1 cellular context compared by ENCODE assay signal in genomic region chr20:2742934-2743559, GRCh38.
TF ChIP-seq lines count a peak whose summit lies in the region.

No MANE protein-coding gene starts in this region.

TF ChIP-seq in HepG2, 621 proteins besides CTCF, POLR2A, EP300 and RAD21 (continued from another document and continues in another):
- TF ChIP-seq AKAP8 (CRISPR knock-in tag; IDR thresholded peaks at IDR 0.05) (no peak), SSRP1 (CRISPR knock-in tag; IDR thresholded peaks at IDR 0.05) (no peak), ZBTB20 (CRISPR knock-in tag; IDR thresholded peaks at IDR 0.05; ENCODE audit: borderline replicate concordance, low read depth) (no peak), IKZF5 (CRISPR knock-in tag; IDR thresholded peaks at IDR 0.05) (no peak), ZNF549 (CRISPR knock-in tag; IDR thresholded peaks at IDR 0.05) (no peak), TARDBP (CRISPR knock-in tag; IDR thresholded peaks at IDR 0.05) (no peak), ZNF619 (CRISPR knock-in tag; IDR thresholded peaks at IDR 0.05) (no peak), NFE2L1 (CRISPR knock-in tag; IDR thresholded peaks at IDR 0.05; ENCODE audit: borderline replicate concordance) (no peak), ZNF33A (CRISPR knock-in tag; IDR thresholded peaks at IDR 0.05; ENCODE audit: borderline replicate concordance) (no peak), ASH2L (IDR thresholded peaks at IDR 0.05; ENCODE audit: insufficient read length, low read depth, low read length) (no peak), ZNF75D (CRISPR knock-in tag; IDR thresholded peaks at IDR 0.05; ENCODE audit: borderline replicate concordance) (no peak), CSRNP1 (CRISPR knock-in tag; IDR thresholded peaks at IDR 0.05) (no peak), NR2C2 (CRISPR knock-in tag; IDR thresholded peaks at IDR 0.05; ENCODE audit: borderline replicate concordance) (no peak), TCF7L2 (IDR thresholded peaks at IDR 0.05; ENCODE audit: low read depth, low read length) (no peak), ZHX1 (CRISPR knock-in tag; IDR thresholded peaks at IDR 0.05; ENCODE audit: low read depth) (no peak), RBAK (CRISPR knock-in tag; IDR thresholded peaks at IDR 0.05) (no peak), POGK (CRISPR knock-in tag; conservative IDR thresholded peaks at IDR 0.05) (no peak), ZBTB25 (CRISPR knock-in tag; IDR thresholded peaks at IDR 0.05) (no peak), ZBTB3 (CRISPR knock-in tag; IDR thresholded peaks at IDR 0.05; ENCODE audit: borderline replicate concordance, low read depth) (no peak), KLF16 (CRISPR knock-in tag; IDR thresholded peaks at IDR 0.05) (peak in 1 of 2 experiments; percentile 59; a peak in 1 of 4 replicates), SOX6 (IDR thresholded peaks at IDR 0.05) (no peak), SOX6 (CRISPR knock-in tag; IDR thresholded peaks at IDR 0.05) (no peak), NFE2L2 (IDR thresholded peaks at IDR 0.05; ENCODE audit: low read length) (no peak), ZNF83 (CRISPR knock-in tag; IDR thresholded peaks at IDR 0.05; ENCODE audit: borderline replicate concordance) (no peak), DPF2 (CRISPR knock-in tag; IDR thresholded peaks at IDR 0.05; ENCODE audit: borderline replicate concordance, low read depth) (no peak), ELF3 (CRISPR knock-in tag; IDR thresholded peaks at IDR 0.05) (0 out of 2 replicates have a peak, but pooled peaks have one; percentile 16), NFYC (CRISPR knock-in tag; IDR thresholded peaks at IDR 0.05) (no peak), ZNF276 (CRISPR knock-in tag; IDR thresholded peaks at IDR 0.05; ENCODE audit: low read depth) (0 out of 2 replicates have a peak, but pooled peaks have one; percentile 61), ELF4 (CRISPR knock-in tag; IDR thresholded peaks at IDR 0.05; ENCODE audit: borderline replicate concordance) (no peak), ZNF264 (CRISPR knock-in tag; IDR thresholded peaks at IDR 0.05) (no peak), TBP (CRISPR knock-in tag; IDR thresholded peaks at IDR 0.05) (no peak), ZNF234 (CRISPR knock-in tag; conservative IDR thresholded peaks at IDR 0.05) (no peak), ZNF720 (CRISPR knock-in tag; IDR thresholded peaks at IDR 0.05) (no peak), MIER3 (CRISPR knock-in tag; IDR thresholded peaks at IDR 0.05; ENCODE audit: borderline replicate concordance) (no peak), SOX13 (IDR thresholded peaks at IDR 0.05) (no peak), SOX13 (CRISPR knock-in tag; conservative IDR thresholded peaks at IDR 0.05 in 1 of 2, IDR thresholded peaks at IDR 0.05 in 1 of 2) (0 out of 4 replicates have a peak, but pooled peaks of 1 of the 2 experiments have one; percentile 5), ELF1 (CRISPR knock-in tag; IDR thresholded peaks at IDR 0.05) (peak; percentile 32; the same call in 1 of the 2 replicates), ZNF512 (CRISPR knock-in tag; IDR thresholded peaks at IDR 0.05) (no peak), ZNF501 (CRISPR knock-in tag; IDR thresholded peaks at IDR 0.05) (peak; percentile 76), HDAC2 (CRISPR knock-in tag; IDR thresholded peaks at IDR 0.05) (no peak), ZNF598 (CRISPR knock-in tag; IDR thresholded peaks at IDR 0.05; ENCODE audit: borderline replicate concordance) (no peak), HOXA9 (CRISPR knock-in tag; IDR thresholded peaks at IDR 0.05; ENCODE audit: borderline replicate concordance) (0 out of 2 replicates have a peak, but pooled peaks have one; percentile 30), NFKBIZ (CRISPR knock-in tag; IDR thresholded peaks at IDR 0.05) (no peak)
- TF ChIP-seq, protein P1, sequence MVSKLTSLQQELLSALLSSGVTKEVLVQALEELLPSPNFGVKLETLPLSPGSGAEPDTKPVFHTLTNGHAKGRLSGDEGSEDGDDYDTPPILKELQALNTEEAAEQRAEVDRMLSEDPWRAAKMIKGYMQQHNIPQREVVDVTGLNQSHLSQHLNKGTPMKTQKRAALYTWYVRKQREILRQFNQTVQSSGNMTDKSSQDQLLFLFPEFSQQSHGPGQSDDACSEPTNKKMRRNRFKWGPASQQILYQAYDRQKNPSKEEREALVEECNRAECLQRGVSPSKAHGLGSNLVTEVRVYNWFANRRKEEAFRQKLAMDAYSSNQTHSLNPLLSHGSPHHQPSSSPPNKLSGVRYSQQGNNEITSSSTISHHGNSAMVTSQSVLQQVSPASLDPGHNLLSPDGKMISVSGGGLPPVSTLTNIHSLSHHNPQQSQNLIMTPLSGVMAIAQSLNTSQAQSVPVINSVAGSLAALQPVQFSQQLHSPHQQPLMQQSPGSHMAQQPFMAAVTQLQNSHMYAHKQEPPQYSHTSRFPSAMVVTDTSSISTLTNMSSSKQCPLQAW (CRISPR knock-in tag; IDR thresholded peaks at IDR 0.05), result peak; percentile 77
- TF ChIP-seq, protein P2, sequence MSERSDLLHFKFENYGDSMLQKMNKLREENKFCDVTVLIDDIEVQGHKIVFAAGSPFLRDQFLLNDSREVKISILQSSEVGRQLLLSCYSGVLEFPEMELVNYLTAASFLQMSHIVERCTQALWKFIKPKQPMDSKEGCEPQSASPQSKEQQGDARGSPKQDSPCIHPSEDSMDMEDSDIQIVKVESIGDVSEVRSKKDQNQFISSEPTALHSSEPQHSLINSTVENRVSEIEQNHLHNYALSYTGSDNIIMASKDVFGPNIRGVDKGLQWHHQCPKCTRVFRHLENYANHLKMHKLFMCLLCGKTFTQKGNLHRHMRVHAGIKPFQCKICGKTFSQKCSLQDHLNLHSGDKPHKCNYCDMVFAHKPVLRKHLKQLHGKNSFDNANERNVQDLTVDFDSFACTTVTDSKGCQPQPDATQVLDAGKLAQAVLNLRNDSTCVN (CRISPR knock-in tag; IDR thresholded peaks at IDR 0.05; ENCODE audit: borderline replicate concordance), result no peak
- TF ChIP-seq, protein P3, sequence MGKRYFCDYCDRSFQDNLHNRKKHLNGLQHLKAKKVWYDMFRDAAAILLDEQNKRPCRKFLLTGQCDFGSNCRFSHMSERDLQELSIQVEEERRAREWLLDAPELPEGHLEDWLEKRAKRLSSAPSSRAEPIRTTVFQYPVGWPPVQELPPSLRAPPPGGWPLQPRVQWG (CRISPR knock-in tag; IDR thresholded peaks at IDR 0.05; ENCODE audit: borderline replicate concordance, low read depth), result no peak
- TF ChIP-seq, protein P4, sequence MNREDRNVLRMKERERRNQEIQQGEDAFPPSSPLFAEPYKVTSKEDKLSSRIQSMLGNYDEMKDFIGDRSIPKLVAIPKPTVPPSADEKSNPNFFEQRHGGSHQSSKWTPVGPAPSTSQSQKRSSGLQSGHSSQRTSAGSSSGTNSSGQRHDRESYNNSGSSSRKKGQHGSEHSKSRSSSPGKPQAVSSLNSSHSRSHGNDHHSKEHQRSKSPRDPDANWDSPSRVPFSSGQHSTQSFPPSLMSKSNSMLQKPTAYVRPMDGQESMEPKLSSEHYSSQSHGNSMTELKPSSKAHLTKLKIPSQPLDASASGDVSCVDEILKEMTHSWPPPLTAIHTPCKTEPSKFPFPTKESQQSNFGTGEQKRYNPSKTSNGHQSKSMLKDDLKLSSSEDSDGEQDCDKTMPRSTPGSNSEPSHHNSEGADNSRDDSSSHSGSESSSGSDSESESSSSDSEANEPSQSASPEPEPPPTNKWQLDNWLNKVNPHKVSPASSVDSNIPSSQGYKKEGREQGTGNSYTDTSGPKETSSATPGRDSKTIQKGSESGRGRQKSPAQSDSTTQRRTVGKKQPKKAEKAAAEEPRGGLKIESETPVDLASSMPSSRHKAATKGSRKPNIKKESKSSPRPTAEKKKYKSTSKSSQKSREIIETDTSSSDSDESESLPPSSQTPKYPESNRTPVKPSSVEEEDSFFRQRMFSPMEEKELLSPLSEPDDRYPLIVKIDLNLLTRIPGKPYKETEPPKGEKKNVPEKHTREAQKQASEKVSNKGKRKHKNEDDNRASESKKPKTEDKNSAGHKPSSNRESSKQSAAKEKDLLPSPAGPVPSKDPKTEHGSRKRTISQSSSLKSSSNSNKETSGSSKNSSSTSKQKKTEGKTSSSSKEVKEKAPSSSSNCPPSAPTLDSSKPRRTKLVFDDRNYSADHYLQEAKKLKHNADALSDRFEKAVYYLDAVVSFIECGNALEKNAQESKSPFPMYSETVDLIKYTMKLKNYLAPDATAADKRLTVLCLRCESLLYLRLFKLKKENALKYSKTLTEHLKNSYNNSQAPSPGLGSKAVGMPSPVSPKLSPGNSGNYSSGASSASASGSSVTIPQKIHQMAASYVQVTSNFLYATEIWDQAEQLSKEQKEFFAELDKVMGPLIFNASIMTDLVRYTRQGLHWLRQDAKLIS (CRISPR knock-in tag; IDR thresholded peaks at IDR 0.05), result no peak
